11 cellular contexts compared by ENCODE assay signal in genomic region chr1:1326075-1326605, GRCh38. TPM values are rescaled to one million over a fixed set of nuclear protein-coding genes. Genes with fewer than 3 reads are reported as not detected.
DNase-seq lines count a peak whose midpoint lies in the region; ATAC-seq lines count a peak whose summit lies in the region.
"Had no signal": no experiment of that assay in that cellular context is flagged by ENCODE, and none has a peak within 500 bp of the region (broad histone marks: within the 10 kb centered on the region; RNA-seq: fewer than 3 reads in every experiment).

No MANE protein-coding gene starts in this region.

- peak overlapping the region; percentile 83 for H3K4me3 Mint-ChIP-seq in T-helper 1 cell treated with Interleukin-12 subunit alpha and Interleukin-12 subunit beta and Interleukin-4 antibody, amounts not matched to agents 30 μg/mL and 1 μg/mL, for 36 hours
- peak overlapping the region; percentile 94 for H3K4me3 Mint-ChIP-seq in T-helper 17 cell

- WGBS in esophagus, 2 donors = 55 to 58% methylated on average over 8 of the region's 8 CpGs

- H3K4me1 Mint-ChIP-seq in T-helper 1 cell treated with Interleukin-12 subunit alpha and Interleukin-12 subunit beta and Interleukin-4 antibody, amounts not matched to agents 30 μg/mL and 1 μg/mL, for 36 hours (ENCODE audit: low read depth) = peaks cover 21% of the 10 kb centered on the region
- H3K4me1 Mint-ChIP-seq in T-helper 17 cell = peaks cover 14% of the 10 kb centered on the region

- peaks cover 6% of the 10 kb centered on the region for H3K36me3 Mint-ChIP-seq in T-helper 1 cell treated with Interleukin-12 subunit alpha and Interleukin-12 subunit beta and Interleukin-4 antibody, amounts not matched to agents 30 μg/mL and 1 μg/mL, for 36 hours (ENCODE audit: low read depth)
- peaks cover 4% of the 10 kb centered on the region for H3K36me3 Mint-ChIP-seq in T-helper 17 cell (ENCODE audit: low read depth)

- ATAC-seq in T-helper 17 cell = no peak
- ATAC-seq: sciatic nerve had no signal

- H3K9me3 Mint-ChIP-seq in T-helper 1 cell treated with Interleukin-12 subunit alpha and Interleukin-12 subunit beta and Interleukin-4 antibody, amounts not matched to agents 30 μg/mL and 1 μg/mL, for 36 hours = no peaks in the 10 kb centered on the region

- H3K4me3 ChIP-seq in esophagus (ENCODE audit: low read depth in 1 of 2, low read length in 2 of 2) (peak overlapping the region; percentile 80 to 84), skin epidermis (peak overlapping the region in 4 of 7 experiments; percentile 86 to 97 (median 90))

- no peak for DNase-seq in T-helper 1 cell
- DNase-seq in T-helper 17 cell = no peak
- DNase-seq in HUDEP-2 (lab: John Stamatoyannopoulos, UW; ENCODE audit: unreplicated experiment in 76 of 76) = no peak
- DNase-seq in SKM-1 (lab: John Stamatoyannopoulos, UW; ENCODE audit: unreplicated experiment) = no peak
- no peak for DNase-seq in midbrain (lab: John Stamatoyannopoulos, UW)
- DNase-seq: activated gamma-delta T cell treated with Interleukin-2 at 50 U/mL for 16 hours, hippocampal formation had no signal

- peak overlapping the region; percentile 80 for H3K27ac Mint-ChIP-seq in T-helper 1 cell treated with Interleukin-12 subunit alpha and Interleukin-12 subunit beta and Interleukin-4 antibody, amounts not matched to agents 30 μg/mL and 1 μg/mL, for 36 hours
- peak overlapping the region; percentile 49 for H3K27ac Mint-ChIP-seq in T-helper 17 cell

- peaks cover 8 to 36% of the 10 kb centered on the region in 2 donors for H3K4me1 ChIP-seq in esophagus (ENCODE audit: control insufficient read depth in 2 of 2, insufficient read depth in 2 of 2, low read length in 1 of 2)

- H3K36me3 ChIP-seq in esophagus (ENCODE audit: control insufficient read depth in 2 of 2, insufficient read depth in 2 of 2, low read length in 1 of 2) = peaks cover 3 to 27% of the 10 kb centered on the region in 2 donors

- no peaks in the 10 kb centered on the region for H3K9me3 ChIP-seq in T-helper 17 cell (ENCODE audit: control insufficient read depth, low read length, poor library complexity, severe bottlenecking)
- H3K9me3 ChIP-seq in esophagus (ENCODE audit: control insufficient read depth in 2 of 2, insufficient read depth in 1 of 2, low read depth in 1 of 2, low read length in 1 of 2) = peaks cover 0 to 5% of the 10 kb centered on the region in 2 donors

- peak overlapping the region in 1 of 2 donors; percentile 95 for H3K27ac ChIP-seq in esophagus (ENCODE audit: low read depth in 2 of 2, low read length in 1 of 2)
- H3K27ac ChIP-seq in skin epidermis = peak overlapping the region in 13 of 21 experiments; percentile 86 to 96 (median 92)

- no peaks in the 10 kb centered on the region for H3K27me3 ChIP-seq in esophagus (ENCODE audit: control insufficient read depth in 1 of 2, insufficient read depth in 2 of 2, low read length in 2 of 2)

- no peaks in the 10 kb centered on the region for H3K27me3 Mint-ChIP-seq in T-helper 1 cell treated with Interleukin-12 subunit alpha and Interleukin-12 subunit beta and Interleukin-4 antibody, amounts not matched to agents 30 μg/mL and 1 μg/mL, for 36 hours (ENCODE audit: low read depth)
- H3K27me3 Mint-ChIP-seq in T-helper 17 cell = no peaks in the 10 kb centered on the region

RNA-seq across cellular contexts. Expression of gene CPTP, which starts 1.5 kb away (rescaled TPM):
- total RNA-seq in T-helper 17 cell = 10 to 100 TPM; 14.3 to 15.7 TPM
- 10 to 100 TPM; 38.3 to 73.1 TPM for polyA plus RNA-seq in esophagus

RNA-seq across cellular contexts. Expression of gene INTS11, which starts 1.7 kb away (rescaled TPM):
- total RNA-seq in T-helper 17 cell = 100 to 1,000 TPM; 130 to 132 TPM
- polyA plus RNA-seq in esophagus = 100 to 1,000 TPM in 1 of 2 donors, 10 to 100 TPM in 1; 74.1 to 127 TPM

RNA-seq across cellular contexts. Expression of gene TAS1R3, which starts 4.9 kb away (rescaled TPM):
- under 1 TPM; 0.72 to 0.96 TPM for total RNA-seq in T-helper 17 cell
- 1 to 10 TPM in 1 of 2 donors, under 1 TPM in 1; 0.28 to 1.9 TPM for polyA plus RNA-seq in esophagus

RNA-seq across cellular contexts. Expression of gene PUSL1, which starts 17.7 kb away (rescaled TPM):
- total RNA-seq in T-helper 17 cell = 10 to 100 TPM; 10.6 to 14.9 TPM
- 10 to 100 TPM; 24.4 to 24.8 TPM for polyA plus RNA-seq in esophagus

RNA-seq across cellular contexts. Expression of gene ACAP3, which starts 18.4 kb away (rescaled TPM):
- total RNA-seq in T-helper 17 cell = 10 to 100 TPM; 63.5 to 66.2 TPM
- 100 to 1,000 TPM in 1 of 2 donors, 10 to 100 TPM in 1; 47.7 to 120 TPM for polyA plus RNA-seq in esophagus
